ENCODE assay signal across 14 cellular contexts in genomic region chr4:139767585-139767984, GRCh38.
DNase-seq lines count a peak whose midpoint lies in the region; ATAC-seq and TF ChIP-seq lines count a peak whose summit lies in the region.
"Had no signal": no experiment of that assay in that cellular context is flagged by ENCODE, and none has a peak within 500 bp of the region (broad histone marks: within the 10 kb centered on the region; RNA-seq: fewer than 3 reads in every experiment).

No MANE protein-coding gene starts in this region.

- H4K20me1 ChIP-seq in KMS-11 (ENCODE audit: insufficient read depth), result no peaks in the 10 kb centered on the region

- peaks cover 48% of the 10 kb centered on the region for H3K4me1 ChIP-seq in KMS-11 (ENCODE audit: low read depth, poor library complexity, severe bottlenecking)
- H3K4me1 ChIP-seq in neutrophil (ENCODE audit: control insufficient read depth in 1 of 2, insufficient read depth in 1 of 2, low read depth in 1 of 2, low read length in 1 of 2), result peaks cover 63% of the 10 kb centered on the region in 2 experiments
- peaks cover 8 to 63% (median 55%) of the 10 kb centered on the region in 5 donors for H3K4me1 ChIP-seq in subcutaneous abdominal adipose tissue (ENCODE audit: control insufficient read depth in 5 of 5, insufficient read depth in 5 of 5, low read length in 5 of 5)
- H3K4me1 ChIP-seq in upper lobe of left lung, result peaks cover 29 to 38% (median 34%) of the 10 kb centered on the region in 4 donors
- H3K4me1 ChIP-seq in Peyer's patch, result peaks cover 0 to 19% (median 0%) of the 10 kb centered on the region in 4 donors

- H3K27me3 Mint-ChIP-seq in activated naive CD8-positive, alpha-beta T cell treated with anti-CD3 and anti-CD28 coated beads for 36 hours, result no peaks in the 10 kb centered on the region

- TF ChIP-seq CTCF in KMS-11 (conservative IDR thresholded peaks at IDR 0.05; ENCODE audit: low read depth, low read length) (no peak), neutrophil (IDR thresholded peaks at IDR 0.05) (no peak), upper lobe of left lung (IDR thresholded peaks at IDR 0.05) (no peak), Peyer's patch (IDR thresholded peaks at IDR 0.05) (no peak)

- H3K36me3 ChIP-seq in KMS-11 (ENCODE audit: insufficient read depth) (no peaks in the 10 kb centered on the region), SK-N-MC (ENCODE audit: insufficient read depth, low read length) (no peaks in the 10 kb centered on the region), neutrophil (no peaks in the 10 kb centered on the region), subcutaneous abdominal adipose tissue (ENCODE audit: control insufficient read depth in 5 of 5, insufficient read depth in 5 of 5, low read length in 5 of 5) (no peaks in the 10 kb centered on the region), upper lobe of left lung (no peaks in the 10 kb centered on the region), Peyer's patch (no peaks in the 10 kb centered on the region)

- H3K27me3 ChIP-seq in KMS-11 (ENCODE audit: insufficient read depth, low read depth), result no peaks in the 10 kb centered on the region
- no peaks in the 10 kb centered on the region for H3K27me3 ChIP-seq in neutrophil
- H3K27me3 ChIP-seq in subcutaneous abdominal adipose tissue (ENCODE audit: control insufficient read depth in 5 of 5, insufficient read depth in 4 of 5, low read length in 5 of 5), result no peaks in the 10 kb centered on the region
- H3K27me3 ChIP-seq in upper lobe of left lung, result no peaks in the 10 kb centered on the region
- H3K27me3 ChIP-seq in Peyer's patch, result no peaks in the 10 kb centered on the region

- no peaks in the 10 kb centered on the region for H3K4me1 Mint-ChIP-seq in activated naive CD8-positive, alpha-beta T cell treated with anti-CD3 and anti-CD28 coated beads for 36 hours

- TF ChIP-seq EP300 in upper lobe of left lung (IDR thresholded peaks at IDR 0.05), result no peak

- DNase-seq in SK-N-MC (ENCODE audit: low read depth, low spot score), result no peak
- DNase-seq in activated naive CD8-positive, alpha-beta T cell treated with anti-CD3 and anti-CD28 coated beads for 36 hours, result no peak
- no peak for DNase-seq in upper lobe of left lung
- no peak for DNase-seq in NCI-H2081 (lab: John Stamatoyannopoulos, UW)
- DNase-seq in Peyer's patch, result no peak
- DNase-seq: ACHN; Calu3; CD8-positive, alpha-beta T cell; DMS79 treated with DMSO at 0.1 percent for 48 hours; GF-D8; H9 had no signal

- no peaks in the 10 kb centered on the region for H3K79me2 ChIP-seq in KMS-11 (ENCODE audit: insufficient read depth, low read depth)

- H3K9me3 ChIP-seq in SK-N-MC (ENCODE audit: low read depth, low read length), result no peaks in the 10 kb centered on the region
- H3K9me3 ChIP-seq in neutrophil, result no peaks in the 10 kb centered on the region
- no peaks in the 10 kb centered on the region for H3K9me3 ChIP-seq in subcutaneous abdominal adipose tissue (ENCODE audit: control insufficient read depth in 5 of 5, low read length in 5 of 5)
- H3K9me3 ChIP-seq in upper lobe of left lung, result no peaks in the 10 kb centered on the region
- H3K9me3 ChIP-seq in Peyer's patch, result no peaks in the 10 kb centered on the region

- no peaks in the 10 kb centered on the region for H3K36me3 Mint-ChIP-seq in activated naive CD8-positive, alpha-beta T cell treated with anti-CD3 and anti-CD28 coated beads for 36 hours
- H3K36me3 Mint-ChIP-seq: CD8-positive, alpha-beta T cell had no signal

- peak overlapping the region; percentile 19; the same call in 1 of the 2 replicates for H3K4me2 ChIP-seq in KMS-11

- no peak overlapping the region for H3K27ac Mint-ChIP-seq in activated naive CD8-positive, alpha-beta T cell treated with anti-CD3 and anti-CD28 coated beads for 36 hours
- H3K27ac Mint-ChIP-seq: CD8-positive, alpha-beta T cell; H9 had no signal

- H3K27ac ChIP-seq in KMS-11, result no peak overlapping the region
- H3K27ac ChIP-seq in SK-N-MC, result peak overlapping the region; percentile 82
- peak overlapping the region; percentile 56 for H3K27ac ChIP-seq in neutrophil
- H3K27ac ChIP-seq in subcutaneous abdominal adipose tissue (ENCODE audit: low read depth, low read length), result peak overlapping the region; percentile 96
- H3K27ac ChIP-seq in upper lobe of left lung, result no peak overlapping the region
- H3K27ac ChIP-seq in Peyer's patch, result no peak overlapping the region

- TF ChIP-seq POLR2A in upper lobe of left lung (IDR thresholded peaks at IDR 0.05) (no peak), Peyer's patch (IDR thresholded peaks at IDR 0.05) (no peak)

- H3K9ac ChIP-seq in KMS-11 (no peak overlapping the region), SK-N-MC (ENCODE audit: insufficient read length) (no peak overlapping the region), subcutaneous abdominal adipose tissue (ENCODE audit: low read length in 5 of 5) (no peak overlapping the region)

- no peak for ATAC-seq in upper lobe of left lung (ENCODE audit: low FRiP score in 2 of 2)
- ATAC-seq: CD8-positive, alpha-beta T cell had no signal

- H2AFZ ChIP-seq in KMS-11 (ENCODE audit: low read depth), result no peak overlapping the region

- no peak overlapping the region for H3K4me3 Mint-ChIP-seq in activated naive CD8-positive, alpha-beta T cell treated with anti-CD3 and anti-CD28 coated beads for 36 hours
- H3K4me3 Mint-ChIP-seq: CD8-positive, alpha-beta T cell; H9 had no signal

- H3K9me3 Mint-ChIP-seq in activated naive CD8-positive, alpha-beta T cell treated with anti-CD3 and anti-CD28 coated beads for 36 hours, result no peaks in the 10 kb centered on the region
- H3K9me3 Mint-ChIP-seq: CD8-positive, alpha-beta T cell; H9 had no signal

- no peak overlapping the region for H3K4me3 ChIP-seq in KMS-11 (IDR thresholded peaks at IDR 0.05; ENCODE audit: insufficient read depth, low read depth, low read length)
- H3K4me3 ChIP-seq in SK-N-MC, result peak overlapping the region; percentile 14; the same call in 1 of the 2 replicates
- peak overlapping the region in 1 of 2 experiments; percentile 5 for H3K4me3 ChIP-seq in neutrophil (ENCODE audit: low read depth in 1 of 2, low read length in 1 of 2)
- no peak overlapping the region for H3K4me3 ChIP-seq in subcutaneous abdominal adipose tissue (ENCODE audit: low read depth in 1 of 5, low read length in 5 of 5)
- no peak overlapping the region for H3K4me3 ChIP-seq in upper lobe of left lung
- H3K4me3 ChIP-seq in Peyer's patch, result no peak overlapping the region

Comparison
In these comparisons a context has a peak if more than half of its experiments do, and no peak if none do; other contexts are left out.
1. H3K27ac ChIP-seq: peak in SK-N-MC (single experiment), neutrophil (single experiment) and subcutaneous abdominal adipose tissue (single experiment); none in KMS-11 (single experiment), upper lobe of left lung (0 of 4) and Peyer's patch (0 of 4).